In the genomic region with DNA sequence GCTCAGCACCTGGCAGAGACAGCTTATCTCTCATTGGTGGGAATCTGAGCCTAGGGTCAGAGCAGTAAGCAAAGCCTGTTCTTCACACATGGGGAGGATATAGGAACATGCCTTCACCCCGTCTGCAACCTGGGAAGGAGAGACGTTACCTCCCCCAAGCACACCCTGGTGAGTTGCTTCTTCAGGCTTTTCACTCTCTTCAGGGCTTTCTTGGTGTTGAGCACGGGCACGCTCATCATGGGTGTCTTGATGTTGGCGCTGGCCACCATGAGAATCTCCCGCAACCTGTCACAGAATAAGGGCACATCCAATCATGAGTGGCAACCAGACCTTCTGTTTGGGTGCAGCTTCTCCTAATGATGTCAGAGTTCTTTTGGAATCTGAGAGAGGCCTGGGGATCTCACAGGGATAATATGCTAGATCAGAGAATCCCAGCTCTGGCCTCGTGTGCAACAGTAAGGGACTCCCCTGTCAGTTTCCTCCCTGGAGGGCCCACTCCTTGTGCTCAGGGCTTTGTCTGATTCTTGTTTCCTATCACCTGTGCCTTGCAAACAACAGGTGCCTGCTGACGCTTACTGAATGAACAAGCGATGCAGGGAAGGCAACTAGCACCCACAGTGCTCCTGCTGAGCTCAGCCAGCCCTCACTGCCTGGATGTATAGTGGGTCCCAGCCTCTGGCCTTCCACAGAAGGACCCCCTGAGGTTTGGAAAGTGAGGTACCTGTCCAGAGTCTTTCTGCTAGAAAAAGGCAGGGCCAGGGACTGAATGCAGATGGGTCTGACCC, we compare ENCODE assay signal across 11 cellular contexts.
DNase-seq lines count a peak whose midpoint lies in the region; ATAC-seq and TF ChIP-seq lines count a peak whose summit lies in the region.
"Had no signal": no experiment of that assay in that cellular context is flagged by ENCODE, and none has a peak within 500 bp of the region (broad histone marks: within the 10 kb centered on the region; RNA-seq: fewer than 3 reads in every experiment).

No MANE protein-coding gene starts in this region.

- DNase-seq in heart right ventricle (no peak), left ventricle myocardium superior (no peak), mesenteric fat pad (ENCODE audit: low spot score) (peak; percentile 68), uterus (peak in 1 of 2 donors; percentile 11), NCI-H1436 (lab: John Stamatoyannopoulos, UW) (no peak), GM19240 (ENCODE audit: insufficient read length, low spot score) (no peak), HCEC 1CT (no peak)
- DNase-seq: GOT3, Karpas-422, SIG-M5 had no signal

- H3K4me3 ChIP-seq in heart right ventricle (no peak overlapping the region), uterus (no peak overlapping the region)

- H3K4me3 Mint-ChIP-seq in activated T-helper 17 cell treated with anti-CD3 and anti-CD28 coated beads, Interleukin-2, amount 50 U/mL, for 72 hours: peak overlapping the region; percentile 81

- H3K4me1 ChIP-seq in heart right ventricle: peaks cover 18 to 56% (median 49%) of the 10 kb centered on the region in 9 donors
- peaks cover 32 to 33% of the 10 kb centered on the region in 2 donors for H3K4me1 ChIP-seq in uterus

- WGBS in heart right ventricle, 2 donors: 96 to 98% methylated on average over 9 of the region's 9 CpGs

- H3K27ac Mint-ChIP-seq in activated T-helper 17 cell treated with anti-CD3 and anti-CD28 coated beads, Interleukin-2, amount 50 U/mL, for 72 hours: no peak overlapping the region

- H3K27me3 Mint-ChIP-seq in activated T-helper 17 cell treated with anti-CD3 and anti-CD28 coated beads, Interleukin-2, amount 50 U/mL, for 72 hours: no peaks in the 10 kb centered on the region

- intact Hi-C loops in heart right ventricle (cut with DNase I) (loop anchor here in 7 of 10 donors (5.0 to 10.0 kb wide), 5 partner anchors 33 to 157 kb away; a partner anchor contains a TSS), left ventricle myocardium superior (cut with micrococcal nuclease) (no loop called here), uterus (cut with DNase I; ENCODE audit: low total_unique reads) (no loop called here)

- H3K9me3 ChIP-seq in heart right ventricle: no peaks in the 10 kb centered on the region
- H3K9me3 ChIP-seq in uterus: no peaks in the 10 kb centered on the region

- TF ChIP-seq CTCF in heart right ventricle (IDR thresholded peaks at IDR 0.05): no peak
- TF ChIP-seq CTCF in uterus (IDR thresholded peaks at IDR 0.05): no peak

- H3K27ac ChIP-seq in heart right ventricle: peak overlapping the region in 7 of 10 donors; percentile 81 to 93 (median 90)
- H3K27ac ChIP-seq in uterus: peak overlapping the region; percentile 88 to 97

- ATAC-seq in heart right ventricle (no peak), left ventricle myocardium superior (no peak)
- ATAC-seq in activated T-helper 17 cell treated with anti-CD3 and anti-CD28 coated beads, Interleukin-2, amount 50 U/mL, for 72 hours (replicated peaks): no peak

- H3K27me3 ChIP-seq in heart right ventricle (no peaks in the 10 kb centered on the region), uterus (no peaks in the 10 kb centered on the region)

- TF ChIP-seq POLR2A in uterus (IDR thresholded peaks at IDR 0.05): no peak

- H3K36me3 Mint-ChIP-seq in activated T-helper 17 cell treated with anti-CD3 and anti-CD28 coated beads, Interleukin-2, amount 50 U/mL, for 72 hours (ENCODE audit: low read depth): peaks cover 93% of the 10 kb centered on the region

- peaks cover 53% of the 10 kb centered on the region for H3K4me1 Mint-ChIP-seq in activated T-helper 17 cell treated with anti-CD3 and anti-CD28 coated beads, Interleukin-2, amount 50 U/mL, for 72 hours

- H3K9me3 Mint-ChIP-seq in activated T-helper 17 cell treated with anti-CD3 and anti-CD28 coated beads, Interleukin-2, amount 50 U/mL, for 72 hours: no peaks in the 10 kb centered on the region

- H3K36me3 ChIP-seq in heart right ventricle: peaks cover 0 to 59% (median 36%) of the 10 kb centered on the region in 9 donors
- H3K36me3 ChIP-seq in uterus: no peaks in the 10 kb centered on the region

Comparison
In these comparisons a context has a peak if more than half of its experiments do, and no peak if none do; other contexts are left out.
1. intact Hi-C loops: an anchor here in heart right ventricle (5.0 to 10.0 kb wide); none called in left ventricle myocardium superior and uterus.